ENCODE assay signal across 13 cellular contexts in the genomic region with DNA sequence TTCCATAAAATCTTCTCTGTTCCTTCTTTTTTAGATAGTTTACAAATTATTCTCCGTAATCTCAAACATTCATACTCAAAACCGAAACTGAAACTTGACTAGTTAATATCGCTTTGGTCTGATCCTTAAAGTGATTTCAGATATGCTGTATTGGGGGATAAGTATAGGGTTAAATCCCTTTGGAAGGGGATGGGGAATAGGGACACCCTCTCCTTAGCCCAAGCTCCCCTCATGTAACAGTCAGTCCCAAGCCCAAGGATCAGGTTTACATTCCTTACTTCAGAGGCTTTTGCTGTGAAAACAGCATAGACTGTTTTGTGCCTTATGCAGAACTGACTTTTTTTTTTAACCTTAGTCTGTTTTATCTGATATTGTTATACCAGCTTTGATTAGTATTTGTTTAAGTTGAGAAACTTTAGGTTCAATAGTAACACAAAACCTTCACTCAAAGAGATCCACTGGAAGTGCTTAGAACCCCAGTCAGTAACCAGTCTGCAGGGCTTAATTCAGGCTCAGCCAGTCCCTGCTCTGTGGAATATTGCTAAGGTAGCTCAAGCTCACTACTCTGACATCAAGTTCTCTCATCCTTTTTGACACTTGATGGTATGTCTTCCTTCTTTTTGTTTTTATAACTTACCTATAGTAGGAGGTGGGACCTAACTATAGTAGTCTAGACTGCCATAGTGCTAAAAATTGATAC. TPM values are rescaled to one million over a fixed set of nuclear protein-coding genes. Genes with fewer than 3 reads are reported as not detected.
A peak's percentile ranks its signal among the peaks of the same experiment; 100 is the strongest.
DNase-seq lines count a peak whose midpoint lies in the region; ATAC-seq and TF ChIP-seq lines count a peak whose summit lies in the region.
"Had no signal": no experiment of that assay in that cellular context is flagged by ENCODE, and none has a peak within 500 bp of the region (broad histone marks: within the 10 kb centered on the region; RNA-seq: fewer than 3 reads in every experiment).

No MANE protein-coding gene starts in this region.

- H3K4me3 Mint-ChIP-seq in naive thymus-derived CD8-positive, alpha-beta T cell: peak overlapping the region; percentile 74 to 91 (median 86)
- no peak overlapping the region for H3K4me3 Mint-ChIP-seq in HFFc6

- peaks cover 14 to 57% (median 29%) of the 10 kb centered on the region in 3 donors for H3K36me3 Mint-ChIP-seq in naive thymus-derived CD8-positive, alpha-beta T cell
- peaks cover 33% of the 10 kb centered on the region for H3K36me3 Mint-ChIP-seq in HFFc6 (ENCODE audit: low read depth)

- H3K4me1 ChIP-seq in ACC112 (ENCODE audit: control insufficient read depth, insufficient read depth, low read length, unreplicated experiment) (peaks cover 16% of the 10 kb centered on the region), adipocyte (ENCODE audit: control insufficient read depth, insufficient read depth, low read length) (peaks cover 17% of the 10 kb centered on the region)

- TF ChIP-seq CTCF in GM12865 (IDR thresholded peaks at IDR 0.05; ENCODE audit: insufficient read depth, low read depth, low read length, missing control alignments) (no peak), HFFc6 (IDR thresholded peaks at IDR 0.05) (no peak)

- H3K27ac ChIP-seq in ACC112 (ENCODE audit: low read depth, low read length): peak overlapping the region; percentile 49

- H3K27me3 ChIP-seq in ACC112 (ENCODE audit: insufficient read depth, low read length): no peaks in the 10 kb centered on the region
- H3K27me3 ChIP-seq in adipocyte (replicated peaks; ENCODE audit: control insufficient read depth, insufficient read depth, low read length): no peaks in the 10 kb centered on the region

- ATAC-seq in naive thymus-derived CD8-positive, alpha-beta T cell: peak; percentile 56 to 70
- ATAC-seq in GM21529 (IDR thresholded peaks at IDR 0.05; ENCODE audit: unreplicated experiment) (no peak), GM18873 (IDR thresholded peaks at IDR 0.05; ENCODE audit: low FRiP score, unreplicated experiment) (no peak)

- no peaks in the 10 kb centered on the region for H3K27me3 Mint-ChIP-seq in naive thymus-derived CD8-positive, alpha-beta T cell
- no peaks in the 10 kb centered on the region; the same call in 1 of the 2 replicates for H3K27me3 Mint-ChIP-seq in HFFc6 (ENCODE audit: insufficient read depth)

- in situ Hi-C loops in KBM-7 (cut with MboI; ENCODE audit: low pct_unique_long_range_greater_than_20kb, low sequenced_read_pairs): no loop called here

- H3K4me3 ChIP-seq in ACC112 (ENCODE audit: low read depth, low read length): peak overlapping the region; percentile 76
- peak overlapping the region; percentile 46 for H3K4me3 ChIP-seq in GM12865 (ENCODE audit: low read depth, low read length)
- H3K4me3 ChIP-seq in adipocyte (ENCODE audit: low read length): peak overlapping the region; percentile 67

- peak overlapping the region; percentile 74 for H3K9ac ChIP-seq in adipocyte (ENCODE audit: low read length)

- H2AFZ ChIP-seq in ACC112 (ENCODE audit: low read length, unreplicated experiment): peak overlapping the region; percentile 61

- POLR2A ChIA-PET in naive thymus-derived CD8-positive, alpha-beta T cell (lab: Charles Lee): interaction anchor here (0.9 to 2.9 kb wide), 3 partner anchors 10 to 370 kb away, joined by 3 to 16 read pairs (median 3); a partner anchor contains a TSS

- no peaks in the 10 kb centered on the region for H3K9me3 Mint-ChIP-seq in naive thymus-derived CD8-positive, alpha-beta T cell
- H3K9me3 Mint-ChIP-seq in HFFc6: no peaks in the 10 kb centered on the region

- peaks cover 2% of the 10 kb centered on the region for H3K79me2 ChIP-seq in ACC112 (ENCODE audit: control insufficient read depth, insufficient read depth, low read length, unreplicated experiment)

- H3K9me3 ChIP-seq in adipocyte (ENCODE audit: control insufficient read depth, low read length): no peaks in the 10 kb centered on the region

- H3K36me3 ChIP-seq in ACC112 (ENCODE audit: insufficient read depth, low read length) (peaks cover 20% of the 10 kb centered on the region), adipocyte (ENCODE audit: control insufficient read depth, insufficient read depth, low read length, severe bottlenecking) (peaks cover 72% of the 10 kb centered on the region)

- H3K27ac Mint-ChIP-seq in naive thymus-derived CD8-positive, alpha-beta T cell: peak overlapping the region; percentile 84 to 95 (median 92)
- H3K27ac Mint-ChIP-seq in HFFc6: no peak overlapping the region

- H3K4me1 Mint-ChIP-seq in naive thymus-derived CD8-positive, alpha-beta T cell: peaks cover 2 to 33% (median 29%) of the 10 kb centered on the region in 4 donors
- no peaks in the 10 kb centered on the region for H3K4me1 Mint-ChIP-seq in HFFc6 (ENCODE audit: low read depth)

- DNase-seq in GM12865 (ENCODE audit: low read depth) (no peak), adipocyte (ENCODE audit: low read depth) (no peak), HFFc6 (no peak), KBM-7 (no peak)
- DNase-seq in naive thymus-derived CD8-positive, alpha-beta T cell: peak in 3 of 10 donors; percentile 24 to 35 (median 33)
- DNase-seq: activated CD4-positive, alpha-beta T cell treated with anti-CD3 and anti-CD28 coated beads, Interleukin-2, amount 50 U/mL, for 4 hours; COR-L47; IMR-90; mesendoderm; NCI-H2171 treated with DMSO at 0.1 percent for 48 hours had no signal

RNA-seq across cellular contexts. Expression of a gene that starts 10.5 kb away (rescaled TPM):
- total RNA-seq in naive thymus-derived CD8-positive, alpha-beta T cell: 10 to 100 TPM; 13.0 to 13.3 TPM
- polyA plus RNA-seq in naive thymus-derived CD8-positive, alpha-beta T cell: 1 to 10 TPM; 7.8 to 8.9 (median 8.8) TPM
- 1 to 10 TPM; 5.3 to 8.7 (median 6.8) TPM for total RNA-seq in HFFc6 (2021; fragmentation: NEBNext Ultra II Directional; extraction: Animal tissue kit (Norgen Biotek cat#: 25700))

RNA-seq across cellular contexts. Expression of a gene that starts 38.1 kb away (rescaled TPM):
- not detected for total RNA-seq in naive thymus-derived CD8-positive, alpha-beta T cell
- polyA plus RNA-seq in naive thymus-derived CD8-positive, alpha-beta T cell: not detected
- not detected for total RNA-seq in HFFc6 (2021; fragmentation: NEBNext Ultra II Directional; extraction: Animal tissue kit (Norgen Biotek cat#: 25700))
- total RNA-seq: IMR-90 had no signal
- polyA plus RNA-seq: IMR-90 had no signal

Comparison
In these comparisons a context has a peak if more than half of its experiments do, and no peak if none do; other contexts are left out.
1. ATAC-seq: peak in naive thymus-derived CD8-positive, alpha-beta T cell (2 of 2); none in GM21529 (single experiment) and GM18873 (single experiment).
2. Peak in every context shown above with its lines, with median percentiles within 50 percentile points of each other: H3K4me3 ChIP-seq.